ENCODE assay signal across 8 cellular contexts in the genomic region with DNA sequence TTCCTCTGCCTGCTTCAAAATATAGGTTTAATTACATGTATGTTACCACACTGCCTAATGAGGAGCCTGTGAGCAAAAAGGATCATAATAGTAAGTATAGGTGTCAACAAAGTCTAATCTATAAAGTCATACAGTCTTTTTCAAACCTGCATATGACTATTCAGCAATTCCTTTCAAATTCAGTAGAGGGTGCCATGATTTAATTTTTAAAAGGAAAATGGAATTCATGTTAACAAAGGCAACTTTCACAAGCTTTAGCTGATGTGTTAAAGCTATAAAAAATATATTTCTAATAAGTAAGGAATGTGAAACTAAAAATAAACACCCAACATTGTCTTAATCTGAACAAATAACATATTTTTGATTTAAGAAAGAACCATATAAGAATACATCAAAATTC. TPM values are rescaled to one million over a fixed set of nuclear protein-coding genes. Genes with fewer than 3 reads are reported as not detected.
DNase-seq lines count a peak whose midpoint lies in the region; ATAC-seq and TF ChIP-seq lines count a peak whose summit lies in the region.

No MANE protein-coding gene starts in this region.

- H3K9me3 ChIP-seq in HEK293 (ENCODE audit: control insufficient read depth, insufficient read depth, low read depth, low read length) (no peaks in the 10 kb centered on the region), body of pancreas (no peaks in the 10 kb centered on the region), right lobe of liver (no peaks in the 10 kb centered on the region)

- H3K4me1 ChIP-seq in HEK293 (ENCODE audit: control insufficient read depth, insufficient read depth, low read length), result peaks cover 9% of the 10 kb centered on the region
- peaks cover 15% of the 10 kb centered on the region for H3K4me1 ChIP-seq in body of pancreas
- H3K4me1 ChIP-seq in right lobe of liver, result no peaks in the 10 kb centered on the region

- no peaks in the 10 kb centered on the region for H3K36me3 Mint-ChIP-seq in stimulated activated effector memory CD8-positive, alpha-beta T cell treated with anti-CD3 and anti-CD28 coated beads, Interleukin-12 subunit alpha, Interleukin-12 subunit beta, amount 100 ng/mL, for 72 hours

- H3K36me3 ChIP-seq in HEK293 (ENCODE audit: control insufficient read depth in 2 of 2, insufficient read depth in 1 of 2, low read length in 2 of 2) (no peaks in the 10 kb centered on the region), body of pancreas (replicated peaks in 1 of 2; ENCODE audit: insufficient read depth in 1 of 2, low read depth in 2 of 2) (no peaks in the 10 kb centered on the region), right lobe of liver (no peaks in the 10 kb centered on the region)

- peaks cover 1% of the 10 kb centered on the region for H3K9me3 Mint-ChIP-seq in stimulated activated effector memory CD8-positive, alpha-beta T cell treated with anti-CD3 and anti-CD28 coated beads, Interleukin-12 subunit alpha, Interleukin-12 subunit beta, amount 100 ng/mL, for 72 hours

- intact Hi-C loops in body of pancreas (cut with DNase I), result loop anchor here (5.0 kb wide), 1 partner anchor 132 kb away; no protein-coding TSS in a partner anchor
- intact Hi-C loops in right lobe of liver (cut with DNase I), result loop anchor here (5.0 kb wide), 1 partner anchor 132 kb away; no protein-coding TSS in a partner anchor

- no peak for TF ChIP-seq POLR2A in body of pancreas (IDR thresholded peaks at IDR 0.05)
- TF ChIP-seq POLR2A in right lobe of liver (IDR thresholded peaks at IDR 0.05), result no peak

- H3K4me1 Mint-ChIP-seq in stimulated activated effector memory CD8-positive, alpha-beta T cell treated with anti-CD3 and anti-CD28 coated beads, Interleukin-12 subunit alpha, Interleukin-12 subunit beta, amount 100 ng/mL, for 72 hours, result peaks cover 6% of the 10 kb centered on the region

- CTCF ChIA-PET in HEK293 (lab: Yijun Ruan, JAX), result interaction anchor here (0.6 to 7.1 kb wide), 20 partner anchors 9 to 881 kb away, joined by 3 to 101 read pairs (median 4); partner anchors contain the start of gene MPP7

- POLR2A ChIA-PET in HEK293 (lab: Yijun Ruan, JAX), result interaction anchor here (1.2 kb wide), 1 partner anchor 52 kb away, joined by 4 read pairs; the partner anchor contains the start of gene MPP7

- no peak overlapping the region for H3K4me3 Mint-ChIP-seq in stimulated activated effector memory CD8-positive, alpha-beta T cell treated with anti-CD3 and anti-CD28 coated beads, Interleukin-12 subunit alpha, Interleukin-12 subunit beta, amount 100 ng/mL, for 72 hours

- no peak overlapping the region for H3K27ac Mint-ChIP-seq in stimulated activated effector memory CD8-positive, alpha-beta T cell treated with anti-CD3 and anti-CD28 coated beads, Interleukin-12 subunit alpha, Interleukin-12 subunit beta, amount 100 ng/mL, for 72 hours

- peak; percentile 47 for ATAC-seq in body of pancreas
- peak; percentile 44 to 75 (median 60) for ATAC-seq in right lobe of liver
- ATAC-seq in stimulated activated effector memory CD8-positive, alpha-beta T cell treated with anti-CD3 and anti-CD28 coated beads, Interleukin-12 subunit alpha, Interleukin-12 subunit beta, amount 100 ng/mL, for 72 hours, result no peak
- ATAC-seq in HG03095 (IDR thresholded peaks at IDR 0.05; ENCODE audit: unreplicated experiment), result no peak

- H3K27me3 ChIP-seq in body of pancreas, result no peaks in the 10 kb centered on the region
- no peaks in the 10 kb centered on the region for H3K27me3 ChIP-seq in right lobe of liver

- TF ChIP-seq CTCF in HEK293 (tag by site-specific recombination; IDR thresholded peaks at IDR 0.05) (no peak), body of pancreas (IDR thresholded peaks at IDR 0.05) (peak; percentile 20 to 76 (median 68)), right lobe of liver (IDR thresholded peaks at IDR 0.05) (peak; percentile 52 to 61 (median 60))

- DNase-seq in AG20443 (ENCODE audit: low spot score) (peak; percentile 41), body of pancreas (no peak), right lobe of liver (no peak), iPS-NIHi7 (ENCODE audit: extremely low spot score) (no peak)
- DNase-seq in stimulated activated effector memory CD8-positive, alpha-beta T cell treated with anti-CD3 and anti-CD28 coated beads, Interleukin-12 subunit alpha, Interleukin-12 subunit beta, amount 100 ng/mL, for 72 hours (ENCODE audit: low spot score in 2 of 2), result no peak
- DNase-seq in activated CD8-positive, alpha-beta memory T cell treated with anti-CD3 and anti-CD28 coated beads, Interleukin-2, amount 50 U/mL, for 48 hours, result no peak

- H3K4me3 ChIP-seq in HEK293 (ENCODE audit: low read depth, low read length), result no peak overlapping the region
- H3K4me3 ChIP-seq in body of pancreas, result no peak overlapping the region
- H3K4me3 ChIP-seq in right lobe of liver, result no peak overlapping the region

- H3K27ac ChIP-seq in HEK293 (ENCODE audit: extremely low read depth, low read depth, low read length) (no peak overlapping the region), body of pancreas (no peak overlapping the region), right lobe of liver (no peak overlapping the region)

TF ChIP-seq in HEK293, 187 proteins besides CTCF, POLR2A, EP300 and RAD21:
- TF ChIP-seq, protein P1, sequence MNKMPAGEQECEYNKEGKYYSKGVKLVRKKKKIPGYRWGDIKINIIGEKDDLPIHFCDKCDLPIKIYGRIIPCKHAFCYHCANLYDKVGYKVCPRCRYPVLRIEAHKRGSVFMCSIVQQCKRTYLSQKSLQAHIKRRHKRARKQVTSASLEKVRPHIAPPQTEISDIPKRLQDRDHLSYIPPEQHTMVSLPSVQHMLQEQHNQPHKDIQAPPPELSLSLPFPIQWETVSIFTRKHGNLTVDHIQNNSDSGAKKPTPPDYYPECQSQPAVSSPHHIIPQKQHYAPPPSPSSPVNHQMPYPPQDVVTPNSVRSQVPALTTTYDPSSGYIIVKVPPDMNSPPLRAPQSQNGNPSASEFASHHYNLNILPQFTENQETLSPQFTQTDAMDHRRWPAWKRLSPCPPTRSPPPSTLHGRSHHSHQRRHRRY (tag by site-specific recombination; IDR thresholded peaks at IDR 0.05), result no peak
- TF ChIP-seq ZNF677 (tag by site-specific recombination; IDR thresholded peaks at IDR 0.05) (no peak), ZNF654 (tag by site-specific recombination; IDR thresholded peaks at IDR 0.05; ENCODE audit: low read depth) (peak; percentile 61), ZNF596 (tag by site-specific recombination; IDR thresholded peaks at IDR 0.05) (no peak), ZBTB7A (tag by site-specific recombination; IDR thresholded peaks at IDR 0.05; ENCODE audit: low read depth) (no peak), GLI2 (tag by site-specific recombination; IDR thresholded peaks at IDR 0.05; ENCODE audit: borderline replicate concordance, low read depth) (peak; percentile 5; the same call in 1 of the 2 replicates), SP7 (tag by site-specific recombination; IDR thresholded peaks at IDR 0.05) (peak; percentile 29), ZNF76 (tag by site-specific recombination; IDR thresholded peaks at IDR 0.05; ENCODE audit: borderline replicate concordance, low read depth) (no peak)
- TF ChIP-seq, protein P2, sequence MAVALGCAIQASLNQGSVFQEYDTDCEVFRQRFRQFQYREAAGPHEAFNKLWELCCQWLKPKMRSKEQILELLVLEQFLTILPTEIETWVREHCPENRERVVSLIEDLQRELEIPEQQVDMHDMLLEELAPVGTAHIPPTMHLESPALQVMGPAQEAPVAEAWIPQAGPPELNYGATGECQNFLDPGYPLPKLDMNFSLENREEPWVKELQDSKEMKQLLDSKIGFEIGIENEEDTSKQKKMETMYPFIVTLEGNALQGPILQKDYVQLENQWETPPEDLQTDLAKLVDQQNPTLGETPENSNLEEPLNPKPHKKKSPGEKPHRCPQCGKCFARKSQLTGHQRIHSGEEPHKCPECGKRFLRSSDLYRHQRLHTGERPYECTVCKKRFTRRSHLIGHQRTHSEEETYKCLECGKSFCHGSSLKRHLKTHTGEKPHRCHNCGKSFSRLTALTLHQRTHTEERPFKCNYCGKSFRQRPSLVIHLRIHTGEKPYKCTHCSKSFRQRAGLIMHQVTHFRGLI (tag by site-specific recombination; IDR thresholded peaks at IDR 0.05), result peak; percentile 30; the same call in 1 of the 2 replicates
- TF ChIP-seq, protein P3, sequence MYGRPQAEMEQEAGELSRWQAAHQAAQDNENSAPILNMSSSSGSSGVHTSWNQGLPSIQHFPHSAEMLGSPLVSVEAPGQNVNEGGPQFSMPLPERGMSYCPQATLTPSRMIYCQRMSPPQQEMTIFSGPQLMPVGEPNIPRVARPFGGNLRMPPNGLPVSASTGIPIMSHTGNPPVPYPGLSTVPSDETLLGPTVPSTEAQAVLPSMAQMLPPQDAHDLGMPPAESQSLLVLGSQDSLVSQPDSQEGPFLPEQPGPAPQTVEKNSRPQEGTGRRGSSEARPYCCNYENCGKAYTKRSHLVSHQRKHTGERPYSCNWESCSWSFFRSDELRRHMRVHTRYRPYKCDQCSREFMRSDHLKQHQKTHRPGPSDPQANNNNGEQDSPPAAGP (tag by site-specific recombination; IDR thresholded peaks at IDR 0.05), result no peak

RNA-seq across cellular contexts. Expression of gene MPP7, which starts 52.1 kb away (rescaled TPM):
- total RNA-seq in body of pancreas (10 to 100 TPM in 1 of 2 donors, 1 to 10 TPM in 1; 5.9 to 12.2 TPM), right lobe of liver (1 to 10 TPM; 1.9 to 4.2 (median 2.2) TPM)

Comparison
In these comparisons a context has a peak if more than half of its experiments do, and no peak if none do; other contexts are left out.
1. ATAC-seq: peak in body of pancreas (single experiment) and right lobe of liver (4 of 4); none in stimulated activated effector memory CD8-positive, alpha-beta T cell treated with anti-CD3 and anti-CD28 coated beads, Interleukin-12 subunit alpha, Interleukin-12 subunit beta, amount 100 ng/mL, for 72 hours (single experiment) and HG03095 (single experiment).